Comparison of ENCODE assay signal across 15 cellular contexts in genomic region chr11:34344410-34345011, GRCh38. TPM values are rescaled to one million over a fixed set of nuclear protein-coding genes. Genes with fewer than 3 reads are reported as not detected.
A peak's percentile ranks its signal among the peaks of the same experiment; 100 is the strongest.
DNase-seq lines count a peak whose midpoint lies in the region; ATAC-seq, FAIRE-seq and TF ChIP-seq lines count a peak whose summit lies in the region.
"Had no signal": no experiment of that assay in that cellular context is flagged by ENCODE, and none has a peak within 500 bp of the region (broad histone marks: within the 10 kb centered on the region; RNA-seq: fewer than 3 reads in every experiment).

No MANE protein-coding gene starts in this region.

- peak overlapping the region; percentile 11 for H3K4me2 ChIP-seq in Loucy (ENCODE audit: low read depth, low read length, poor library complexity, severe bottlenecking)
- no peak overlapping the region for H3K4me2 ChIP-seq in K562 (ENCODE audit: insufficient read depth, low read length)

- POLR2A ChIA-PET in K562 (lab: Yijun Ruan, JAX): interaction anchor here (0.6 kb wide), 1 partner anchor 12 kb away, joined by 5 read pairs; no protein-coding TSS in a partner anchor

- CTCF ChIA-PET in K562 (lab: Yijun Ruan, JAX; ENCODE audit: low intra/inter-chr PET ratio): no interaction called here

- intact Hi-C loops in K562 (cut with micrococcal nuclease): no loop called here

- H3K9ac ChIP-seq in Loucy (ENCODE audit: low read depth, low read length, poor library complexity, severe bottlenecking) (no peak overlapping the region), K562 (ENCODE audit: insufficient read depth in 1 of 2, low read depth in 2 of 2, low read length in 2 of 2) (no peak overlapping the region)

- H2AFZ ChIP-seq in Loucy (ENCODE audit: low read length) (no peak overlapping the region), K562 (ENCODE audit: low read depth, low read length) (no peak overlapping the region)

- H3K27me3 Mint-ChIP-seq in nephron (ENCODE audit: low read depth): peaks cover 17% of the 10 kb centered on the region

- BruUV-seq in K562 (replicated peaks; lab: Mats Ljungman, UMichigan): no TSS peak

- H3K36me3 Mint-ChIP-seq in nephron (ENCODE audit: low read depth): no peaks in the 10 kb centered on the region
- H3K36me3 Mint-ChIP-seq: activated naive CD4-positive, alpha-beta T cell treated with anti-CD3 and anti-CD28 coated beads, Interleukin-2, amount 10 ng/mL, durations not matched to agents 7 days and 5 days had no signal

- in situ Hi-C loops in K562 (cut with MboI): loop anchor here (25.0 kb wide), 1 partner anchor 507 kb away; no protein-coding TSS in a partner anchor

- H3K4me3 ChIP-seq in Loucy (ENCODE audit: low read length, poor library complexity, severe bottlenecking) (no peak overlapping the region), K562 (no peak overlapping the region)
- H3K4me3 ChIP-seq: tibial nerve had no signal

- TF ChIP-seq POLR2A in K562 (conservative IDR thresholded peaks at IDR 0.05): no peak

- H3F3A ChIP-seq in Loucy (ENCODE audit: low read depth): no peaks in the 10 kb centered on the region

- H3K9me2 ChIP-seq in Loucy (replicated peaks; ENCODE audit: low read depth, low read length): no peaks in the 10 kb centered on the region

- WGBS in K562 (ENCODE audit: insufficient coverage, low coverage, missing lambda C conversion rate): 1% methylated on average over 8 of the region's 8 CpGs

- no peak for TF ChIP-seq RAD21 in K562 (CRISPR knock-in tag; conservative IDR thresholded peaks at IDR 0.05 in 1 of 2, IDR thresholded peaks at IDR 0.05 in 1 of 2)

- H4K20me1 ChIP-seq in Loucy (ENCODE audit: insufficient read depth, low read length, poor library complexity, severe bottlenecking) (no peaks in the 10 kb centered on the region), K562 (replicated peaks; ENCODE audit: control insufficient read depth, insufficient read depth, low read length) (peaks cover 4% of the 10 kb centered on the region)

- H3K4me1 ChIP-seq in Loucy (ENCODE audit: insufficient read depth, low read length, poor library complexity, severe bottlenecking) (peaks cover 25% of the 10 kb centered on the region), K562 (replicated peaks in 1 of 2; ENCODE audit: control insufficient read depth in 2 of 2, insufficient read depth in 2 of 2, low read length in 2 of 2) (no peaks in the 10 kb centered on the region)

- H3K27me3 ChIP-seq in Loucy (ENCODE audit: insufficient read depth, low read length, poor library complexity, severe bottlenecking): no peaks in the 10 kb centered on the region
- peaks cover 37 to 63% of the 10 kb centered on the region in 2 experiments for H3K27me3 ChIP-seq in K562 (ENCODE audit: control insufficient read depth in 2 of 2, insufficient read depth in 2 of 2, low read length in 2 of 2)
- H3K27me3 ChIP-seq: tibial nerve had no signal

- TF ChIP-seq CTCF in Loucy (conservative IDR thresholded peaks at IDR 0.05; ENCODE audit: low read length) (no peak), K562 (IDR thresholded peaks at IDR 0.05 in 2 of 3, conservative IDR thresholded peaks at IDR 0.05 in 1 of 3; ENCODE audit: insufficient read depth in 2 of 3, low read depth in 1 of 3, low read length in 3 of 3) (no peak), nephron (IDR thresholded peaks at IDR 0.05; ENCODE audit: unreplicated experiment in 3 of 3) (no peak)

- H3K9me3 Mint-ChIP-seq in nephron: no peaks in the 10 kb centered on the region
- H3K9me3 Mint-ChIP-seq: activated naive CD4-positive, alpha-beta T cell treated with anti-CD3 and anti-CD28 coated beads, Interleukin-2, amount 10 ng/mL, durations not matched to agents 7 days and 5 days had no signal

- TF ChIP-seq EP300 in K562 (IDR thresholded peaks at IDR 0.05; ENCODE audit: low read length): no peak

- H3K79me2 ChIP-seq in Loucy (ENCODE audit: insufficient read depth, low read length) (no peaks in the 10 kb centered on the region), K562 (ENCODE audit: control insufficient read depth, insufficient read depth, low read length) (no peaks in the 10 kb centered on the region)

- no peak overlapping the region for H3K27ac ChIP-seq in K562 (ENCODE audit: extremely low read depth, low read depth, low read length)

- FAIRE-seq in K562 (lab: Jason Lieb, UNC): peak; percentile 11
- FAIRE-seq: GM12892, islet of Langerhans had no signal

- DNase-seq in Daoy (ENCODE audit: low read depth): peak; percentile 18
- DNase-seq in K562 (ENCODE audit: extremely low read depth in 1 of 4, low spot score in 3 of 4): no peak
- no peak for DNase-seq in NCI-H526 treated with DMSO at 0.1 percent for 48 hours (lab: John Stamatoyannopoulos, UW)
- no peak for DNase-seq in NK-92 treated with Interleukin-12 subunit alpha and Interleukin-12 subunit beta, amount 100 ng/mL, for 24 hours (lab: John Stamatoyannopoulos, UW)
- DNase-seq: activated naive CD4-positive, alpha-beta T cell treated with anti-CD3 and anti-CD28 coated beads, Interleukin-2, amount 10 ng/mL, durations not matched to agents 7 days and 5 days; central memory CD4-positive, alpha-beta T cell; NCI-H2107; stimulated activated CD4-positive, alpha-beta T cell treated with anti-CD3 and anti-CD28 coated beads, Interleukin-1b, Interleukin-23, amount 100 ng/mL, for 48 hours had no signal

- peaks cover 88% of the 10 kb centered on the region for H3K4me1 Mint-ChIP-seq in nephron
- H3K4me1 Mint-ChIP-seq: activated naive CD4-positive, alpha-beta T cell treated with anti-CD3 and anti-CD28 coated beads, Interleukin-2, amount 10 ng/mL, durations not matched to agents 7 days and 5 days had no signal

- H3K9me1 ChIP-seq in K562 (ENCODE audit: control insufficient read depth, insufficient read depth, low read length): no peaks in the 10 kb centered on the region

- H3K9me3 ChIP-seq in Loucy (ENCODE audit: insufficient read depth, low read depth, low read length) (no peaks in the 10 kb centered on the region), K562 (replicated peaks; ENCODE audit: control insufficient read depth, insufficient read depth, low read depth, low read length) (no peaks in the 10 kb centered on the region)
- H3K9me3 ChIP-seq: tibial nerve had no signal

- no peaks in the 10 kb centered on the region for H3K36me3 ChIP-seq in Loucy (ENCODE audit: insufficient read depth, low read length)
- no peaks in the 10 kb centered on the region for H3K36me3 ChIP-seq in K562 (ENCODE audit: control insufficient read depth, insufficient read depth, low read length)
- H3K36me3 ChIP-seq: tibial nerve had no signal

- ATAC-seq in K562: no peak
- no peak for ATAC-seq in GM21717 (IDR thresholded peaks at IDR 0.05; ENCODE audit: unreplicated experiment)
- ATAC-seq in HG03565 (IDR thresholded peaks at IDR 0.05; ENCODE audit: unreplicated experiment): no peak

- H3K27ac Mint-ChIP-seq in nephron: peak overlapping the region; percentile 80 to 90 (median 81)
- H3K27ac Mint-ChIP-seq: activated naive CD4-positive, alpha-beta T cell treated with anti-CD3 and anti-CD28 coated beads, Interleukin-2, amount 10 ng/mL, durations not matched to agents 7 days and 5 days had no signal

- H3K4me3 Mint-ChIP-seq in nephron: peak overlapping the region in 2 of 3 experiments; percentile 19 to 43
- H3K4me3 Mint-ChIP-seq: activated naive CD4-positive, alpha-beta T cell treated with anti-CD3 and anti-CD28 coated beads, Interleukin-2, amount 10 ng/mL, durations not matched to agents 7 days and 5 days had no signal

TF ChIP-seq in K562, 482 proteins besides CTCF, POLR2A, EP300 and RAD21 (continues in another document):
- no peak for TF ChIP-seq TSC22D4 (tag; IDR thresholded peaks at IDR 0.05)
- TF ChIP-seq PREB (CRISPR knock-in tag; IDR thresholded peaks at IDR 0.05): no peak
- TF ChIP-seq ZNF699 (CRISPR knock-in tag; IDR thresholded peaks at IDR 0.05; ENCODE audit: insufficient replicate concordance): no peak
- no peak for TF ChIP-seq SMAD4 (CRISPR knock-in tag; conservative IDR thresholded peaks at IDR 0.05)

RNA-seq across cellular contexts. Expression of gene ABTB2, which starts 13.3 kb away (rescaled TPM):
- total RNA-seq in Daoy (2014; rRNA removed; shearing (Covaris generic)): 9.3 and 11.4 TPM in 2 replicates
- total RNA-seq in K562 (2011; cell fraction: chromatin; rRNA removed; ENCODE audit: low replicate concordance): 0.07 and 0.76 TPM in 2 replicates
- total RNA-seq in K562 (2011; cell fraction: nucleolus; rRNA removed): 0.53 and 0.83 TPM in 2 replicates
- total RNA-seq in K562 (2011; cell fraction: nucleoplasm; rRNA removed): 0.15 and 0.22 TPM in 2 replicates
- 0.18 TPM in 1 of 2 replicates, not detected in the other for total RNA-seq in K562 (2014; rRNA removed)
- not detected in 2 replicates for total RNA-seq in K562 (2014; rRNA removed; fragmentation: Illumina TruSeq; extraction: Trizol)
- total RNA-seq in K562 (2015; rRNA removed; fragmentation: Illumina TruSeq; extraction: Trizol): 0.04 TPM in 2 replicates
- 0.13 and 0.29 TPM in 2 replicates for total RNA-seq in K562 (2021)
- 0.09 and 0.18 TPM in 2 replicates for polyA plus RNA-seq in K562 (2011; rRNA removed)
- polyA plus RNA-seq in K562 (2011; cell fraction: cytosol; rRNA removed): 0.09 and 0.30 TPM in 2 replicates
- 0.28 and 0.80 TPM in 2 replicates for polyA plus RNA-seq in K562 (2011; cell fraction: nucleus; rRNA removed)
- 0.22 and 0.31 TPM in 2 replicates for polyA plus RNA-seq in K562 (2012)
- polyA plus RNA-seq in K562 (2014; fragmentation: Illumina TruSeq; extraction: Trizol): 0.12 and 0.14 TPM in 2 replicates
- polyA plus RNA-seq in K562 (2014; fragmentation: Nextera tagmentation; extraction: Ambion mirVana): under 1 TPM in 1 of 2 experiments, not detected in 1; 0.03 TPM
- 0.04 and 0.07 TPM in 2 replicates for polyA plus RNA-seq in K562 (2014; rRNA removed)
- polyA minus RNA-seq in K562 (2011; rRNA and poly(A)+ RNA removed): 0.06 and 0.21 TPM in 2 replicates
- polyA minus RNA-seq in K562 (2011; cell fraction: cytosol; rRNA and poly(A)+ RNA removed): not detected in 2 replicates
- 0.33 and 0.40 TPM in 2 replicates for polyA minus RNA-seq in K562 (2011; cell fraction: nucleus; rRNA and poly(A)+ RNA removed)
